Comparison of ENCODE assay signal across 12 cellular contexts in genomic region chr17:51540151-51540550, GRCh38.
DNase-seq lines count a peak whose midpoint lies in the region; ATAC-seq and TF ChIP-seq lines count a peak whose summit lies in the region.
"Had no signal": no experiment of that assay in that cellular context is flagged by ENCODE, and none has a peak within 500 bp of the region (broad histone marks: within the 10 kb centered on the region; RNA-seq: fewer than 3 reads in every experiment).

No MANE protein-coding gene starts in this region.

- no peaks in the 10 kb centered on the region for H3K9me3 Mint-ChIP-seq in CD4-positive, CD25-positive, alpha-beta regulatory T cell
- H3K9me3 Mint-ChIP-seq in stimulated activated effector memory CD8-positive, alpha-beta T cell treated with anti-CD3 and anti-CD28 coated beads, Interleukin-12 subunit alpha, Interleukin-12 subunit beta, amount 100 ng/mL, for 72 hours: no peaks in the 10 kb centered on the region
- H3K9me3 Mint-ChIP-seq: activated naive CD8-positive, alpha-beta T cell treated with anti-CD3 and anti-CD28 coated beads, Interleukin-2, amount 10 ng/mL, durations not matched to agents 7 days and 5 days had no signal

- H3K4me1 Mint-ChIP-seq in CD4-positive, CD25-positive, alpha-beta regulatory T cell: peaks cover 0 to 6% (median 3%) of the 10 kb centered on the region in 4 donors
- H3K4me1 Mint-ChIP-seq in stimulated activated effector memory CD8-positive, alpha-beta T cell treated with anti-CD3 and anti-CD28 coated beads, Interleukin-12 subunit alpha, Interleukin-12 subunit beta, amount 100 ng/mL, for 72 hours: no peaks in the 10 kb centered on the region
- H3K4me1 Mint-ChIP-seq: IgD-negative memory B cell had no signal

- in situ Hi-C loops in Panc1 (cut with HindIII; ENCODE audit: low pct_unique_long_range_greater_than_20kb, low sequenced_read_pairs): no loop called here

- peak overlapping the region in 2 of 3 donors; percentile 25 to 58 for H3K27ac Mint-ChIP-seq in CD4-positive, CD25-positive, alpha-beta regulatory T cell
- no peak overlapping the region for H3K27ac Mint-ChIP-seq in stimulated activated effector memory CD8-positive, alpha-beta T cell treated with anti-CD3 and anti-CD28 coated beads, Interleukin-12 subunit alpha, Interleukin-12 subunit beta, amount 100 ng/mL, for 72 hours
- H3K27ac Mint-ChIP-seq: activated naive CD8-positive, alpha-beta T cell treated with anti-CD3 and anti-CD28 coated beads, Interleukin-2, amount 10 ng/mL, durations not matched to agents 7 days and 5 days; IgD-negative memory B cell had no signal

- DNase-seq in AML-193 (lab: John Stamatoyannopoulos, UW): peak; percentile 4 to 8
- DNase-seq in CD4-positive, CD25-positive, alpha-beta regulatory T cell: peak in 1 of 3 donors; percentile 57
- DNase-seq in Panc1 (ENCODE audit: low read depth, low spot score): no peak
- peak in 40 of 42 donors; percentile 4 to 85 (median 55) for DNase-seq in head of caudate nucleus
- DNase-seq in EL: no peak
- no peak for DNase-seq in stimulated activated effector memory CD8-positive, alpha-beta T cell treated with anti-CD3 and anti-CD28 coated beads, Interleukin-12 subunit alpha, Interleukin-12 subunit beta, amount 100 ng/mL, for 72 hours (ENCODE audit: low spot score in 2 of 2)
- no peak for DNase-seq in cerebellar nuclear complex (lab: John Stamatoyannopoulos, UW)
- DNase-seq: activated naive CD8-positive, alpha-beta T cell treated with anti-CD3 and anti-CD28 coated beads, Interleukin-2, amount 10 ng/mL, durations not matched to agents 7 days and 5 days; NCI-H2029; spleen had no signal

- CTCF ChIA-PET in Panc1 (lab: Charles Lee): no interaction called here

- H3K4me1 ChIP-seq in CD4-positive, CD25-positive, alpha-beta regulatory T cell (ENCODE audit: control insufficient read depth, insufficient read depth, low read length, poor library complexity, severe bottlenecking): no peaks in the 10 kb centered on the region
- no peaks in the 10 kb centered on the region for H3K4me1 ChIP-seq in Panc1 (ENCODE audit: control insufficient read depth, insufficient read depth, low read length)
- H3K4me1 ChIP-seq: spleen had no signal

- BruUV-seq in Panc1 (replicated peaks; lab: Mats Ljungman, UMichigan): no TSS peak

- POLR2A ChIA-PET in Panc1 (lab: Charles Lee): no interaction called here

- no peak overlapping the region for H3K4me3 ChIP-seq in CD4-positive, CD25-positive, alpha-beta regulatory T cell (ENCODE audit: low read depth, low read length)
- H3K4me3 ChIP-seq in Panc1 (ENCODE audit: low read depth in 2 of 2, low read length in 2 of 2): no peak overlapping the region
- H3K4me3 ChIP-seq: spleen had no signal

- peaks cover 5% of the 10 kb centered on the region for H3K27me3 Mint-ChIP-seq in CD4-positive, CD25-positive, alpha-beta regulatory T cell
- H3K27me3 Mint-ChIP-seq: activated naive CD8-positive, alpha-beta T cell treated with anti-CD3 and anti-CD28 coated beads, Interleukin-2, amount 10 ng/mL, durations not matched to agents 7 days and 5 days had no signal

- peak; percentile 26; the same call in 1 of the 2 replicates for TF ChIP-seq CTCF in Panc1 (IDR thresholded peaks at IDR 0.05)

- no peaks in the 10 kb centered on the region for H3K36me3 ChIP-seq in CD4-positive, CD25-positive, alpha-beta regulatory T cell (ENCODE audit: control insufficient read depth, insufficient read depth, low read length)
- H3K36me3 ChIP-seq in Panc1 (ENCODE audit: control insufficient read depth, insufficient read depth, low read length): no peaks in the 10 kb centered on the region
- H3K36me3 ChIP-seq: spleen had no signal

- no peaks in the 10 kb centered on the region for H3K9me3 ChIP-seq in CD4-positive, CD25-positive, alpha-beta regulatory T cell (ENCODE audit: control insufficient read depth in 2 of 2, low read length in 2 of 2)
- no peaks in the 10 kb centered on the region for H3K9me3 ChIP-seq in Panc1 (ENCODE audit: control insufficient read depth, insufficient read depth, low read depth, low read length)

- intact Hi-C loops in Panc1 (cut with micrococcal nuclease; ENCODE audit: unreplicated experiment): no loop called here
- intact Hi-C loops in head of caudate nucleus (cut with DNase I): no loop called here

- no peaks in the 10 kb centered on the region for H3K36me3 Mint-ChIP-seq in CD4-positive, CD25-positive, alpha-beta regulatory T cell
- H3K36me3 Mint-ChIP-seq in stimulated activated effector memory CD8-positive, alpha-beta T cell treated with anti-CD3 and anti-CD28 coated beads, Interleukin-12 subunit alpha, Interleukin-12 subunit beta, amount 100 ng/mL, for 72 hours: no peaks in the 10 kb centered on the region
- H3K36me3 Mint-ChIP-seq: activated naive CD8-positive, alpha-beta T cell treated with anti-CD3 and anti-CD28 coated beads, Interleukin-2, amount 10 ng/mL, durations not matched to agents 7 days and 5 days; IgD-negative memory B cell had no signal

- no peak overlapping the region for H3K27ac ChIP-seq in CD4-positive, CD25-positive, alpha-beta regulatory T cell (ENCODE audit: insufficient read depth, low read length, poor library complexity, severe bottlenecking)
- no peak overlapping the region for H3K27ac ChIP-seq in Panc1 (ENCODE audit: low read length)
- H3K27ac ChIP-seq: spleen had no signal

- no peak overlapping the region for H3K4me3 Mint-ChIP-seq in CD4-positive, CD25-positive, alpha-beta regulatory T cell
- no peak overlapping the region for H3K4me3 Mint-ChIP-seq in stimulated activated effector memory CD8-positive, alpha-beta T cell treated with anti-CD3 and anti-CD28 coated beads, Interleukin-12 subunit alpha, Interleukin-12 subunit beta, amount 100 ng/mL, for 72 hours
- H3K4me3 Mint-ChIP-seq: activated naive CD8-positive, alpha-beta T cell treated with anti-CD3 and anti-CD28 coated beads, Interleukin-2, amount 10 ng/mL, durations not matched to agents 7 days and 5 days; IgD-negative memory B cell had no signal

- no peak for ATAC-seq in CD4-positive, CD25-positive, alpha-beta regulatory T cell (ENCODE audit: low read depth in 2 of 2)
- ATAC-seq in Panc1: 0 out of 2 replicates have a peak, but pooled peaks have one; percentile 42
- ATAC-seq in stimulated activated effector memory CD8-positive, alpha-beta T cell treated with anti-CD3 and anti-CD28 coated beads, Interleukin-12 subunit alpha, Interleukin-12 subunit beta, amount 100 ng/mL, for 72 hours: no peak
- no peak for ATAC-seq in HG03280 (IDR thresholded peaks at IDR 0.05; ENCODE audit: unreplicated experiment)

- no peaks in the 10 kb centered on the region for H3K27me3 ChIP-seq in CD4-positive, CD25-positive, alpha-beta regulatory T cell (ENCODE audit: control insufficient read depth, insufficient read depth, low read length)
- H3K27me3 ChIP-seq in Panc1 (ENCODE audit: control insufficient read depth, insufficient read depth, low read length): no peaks in the 10 kb centered on the region

Comparison
In these comparisons a context has a peak if more than half of its experiments do, and no peak if none do; other contexts are left out.
1. DNase-seq: peak in AML-193 (2 of 2) and head of caudate nucleus (40 of 42); none in Panc1 (single experiment), EL (single experiment), stimulated activated effector memory CD8-positive, alpha-beta T cell treated with anti-CD3 and anti-CD28 coated beads, Interleukin-12 subunit alpha, Interleukin-12 subunit beta, amount 100 ng/mL, for 72 hours (0 of 2) and cerebellar nuclear complex (0 of 2).